23 cellular contexts compared by ENCODE assay signal in the genomic region with DNA sequence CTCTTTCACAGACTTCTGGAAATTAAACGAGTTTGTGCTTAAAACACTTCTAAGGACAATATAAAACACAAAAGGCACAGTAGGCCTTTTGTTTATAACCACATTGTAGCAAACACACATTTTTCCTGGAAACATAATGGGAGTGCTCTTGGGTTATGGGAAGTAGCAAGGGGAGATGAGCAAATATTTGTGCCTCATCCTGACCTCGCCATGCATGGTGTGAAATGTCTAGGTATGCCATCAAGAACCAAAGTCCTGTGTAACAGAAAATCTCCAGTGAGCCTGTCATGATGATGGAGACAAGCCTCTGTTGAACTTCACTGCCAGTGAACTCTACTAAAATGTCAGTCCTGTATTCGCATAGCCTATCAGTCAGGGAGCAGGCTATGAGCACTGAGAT.
DNase-seq lines count a peak whose midpoint lies in the region; ATAC-seq, FAIRE-seq and TF ChIP-seq lines count a peak whose summit lies in the region.
"Had no signal": no experiment of that assay in that cellular context is flagged by ENCODE, and none has a peak within 500 bp of the region (broad histone marks: within the 10 kb centered on the region; RNA-seq: fewer than 3 reads in every experiment).

No MANE protein-coding gene starts in this region.

- H3K9ac ChIP-seq in muscle layer of colon (ENCODE audit: low read length), result no peak overlapping the region
- H3K9ac ChIP-seq: BLaER1 had no signal

- FAIRE-seq in urothelium cell line (lab: Jason Lieb, UNC), result peak; percentile 20
- FAIRE-seq: A204.1, D721Med, G401.6, GM12878, GM12892, GM18507 had no signal

- no peaks in the 10 kb centered on the region for H3K9me3 ChIP-seq in muscle layer of colon (ENCODE audit: low read length)
- H3K9me3 ChIP-seq: BE2C, BLaER1, Caco-2 had no signal

- no peak overlapping the region for H3K4me3 ChIP-seq in muscle layer of colon (ENCODE audit: low read depth in 1 of 2, low read length in 2 of 2)
- H3K4me3 ChIP-seq: BLaER1, GM12878 had no signal

- TF ChIP-seq CTCF in nephron (IDR thresholded peaks at IDR 0.05; ENCODE audit: unreplicated experiment in 3 of 3) (no peak), GM10248 (IDR thresholded peaks at IDR 0.05; ENCODE audit: control extremely low read depth, extremely low read depth, low read depth, missing control alignments) (no peak)

- H3K4me1 Mint-ChIP-seq in nephron, result peaks cover 35% of the 10 kb centered on the region

- H3K4me1 ChIP-seq in muscle layer of colon (ENCODE audit: insufficient read depth, low read length), result peaks cover 37% of the 10 kb centered on the region
- H3K4me1 ChIP-seq: BE2C, Caco-2 had no signal

- H3K27ac ChIP-seq in muscle layer of colon (ENCODE audit: low read depth, low read length), result peak overlapping the region; percentile 6
- H3K27ac ChIP-seq: BLaER1, C4-2B had no signal

- no peak for ATAC-seq in GM19351 (IDR thresholded peaks at IDR 0.05; ENCODE audit: unreplicated experiment)
- ATAC-seq: CD8-positive, alpha-beta T cell; GM12878 had no signal

- H3K36me3 Mint-ChIP-seq in nephron (ENCODE audit: low read depth), result no peaks in the 10 kb centered on the region
- H3K36me3 Mint-ChIP-seq: CD8-positive, alpha-beta T cell had no signal

- CTCF ChIA-PET in GM10248 (lab: Yijun Ruan, JAX), result no interaction called here

- peak overlapping the region in 2 of 3 experiments; percentile 3 to 15 for H3K27ac Mint-ChIP-seq in nephron
- H3K27ac Mint-ChIP-seq: CD4-positive, alpha-beta T cell; CD8-positive, alpha-beta T cell had no signal

- peaks cover 8% of the 10 kb centered on the region for H3K9me3 Mint-ChIP-seq in nephron
- H3K9me3 Mint-ChIP-seq: CD8-positive, alpha-beta T cell had no signal

- no peak overlapping the region for H3K4me3 Mint-ChIP-seq in nephron
- H3K4me3 Mint-ChIP-seq: CD4-positive, alpha-beta T cell; CD8-positive, alpha-beta T cell had no signal

- H3K36me3 ChIP-seq in muscle layer of colon (ENCODE audit: insufficient read depth, low read length), result no peaks in the 10 kb centered on the region
- H3K36me3 ChIP-seq: BE2C, BLaER1 had no signal

- POLR2A ChIA-PET in GM10248 (lab: Yijun Ruan, JAX), result no interaction called here

- H3K27me3 Mint-ChIP-seq in nephron (ENCODE audit: low read depth), result peaks cover 8% of the 10 kb centered on the region
- H3K27me3 Mint-ChIP-seq: CD4-positive, alpha-beta T cell had no signal

- H3K27me3 ChIP-seq in muscle layer of colon (ENCODE audit: control insufficient read depth in 1 of 2, insufficient read depth in 2 of 2, low read length in 2 of 2), result no peaks in the 10 kb centered on the region
- H3K27me3 ChIP-seq: BE2C, BLaER1 had no signal

- no peak for DNase-seq in urothelium cell line (ENCODE audit: low spot score)
- DNase-seq in C1 segment of cervical spinal cord (lab: John Stamatoyannopoulos, UW), result no peak
- no peak for DNase-seq in GM10248 (ENCODE audit: extremely low spot score)
- DNase-seq: 8988T; ACHN; BE2C; Caco-2; Calu3; CD4-positive, alpha-beta T cell; DMS79 treated with DMSO at 0.1 percent for 48 hours; GF-D8 had no signal
